Comparison of ENCODE assay signal across 25 cellular contexts in the genomic region with DNA sequence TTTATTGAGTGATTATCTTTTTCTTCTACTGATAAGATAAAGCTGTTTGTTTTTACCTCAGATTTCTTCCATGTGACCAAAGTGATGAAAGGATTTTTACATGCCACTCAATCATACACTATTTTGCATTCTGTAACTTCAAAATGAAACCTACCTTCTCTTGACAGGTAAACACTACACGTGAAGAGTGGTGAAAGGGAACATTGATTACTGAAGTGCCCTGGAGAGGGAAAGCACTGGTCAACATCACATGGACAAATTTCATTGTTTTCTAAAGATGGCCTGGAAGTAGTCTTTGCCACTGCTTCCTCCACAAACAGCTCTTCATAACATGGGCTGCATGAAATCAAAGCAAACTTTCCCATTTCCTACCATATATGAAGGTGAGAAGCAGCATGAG.
"Had no signal": no experiment of that assay in that cellular context is flagged by ENCODE, and none has a peak within 500 bp of the region (broad histone marks: within the 10 kb centered on the region; RNA-seq: fewer than 3 reads in every experiment).

No MANE protein-coding gene starts in this region.

- H3K27ac ChIP-seq: coronary artery, esophagus squamous epithelium, heart right ventricle, neutrophil, parathyroid adenoma, sigmoid colon, testis, tibial nerve, vagina had no signal

- H3K4me3 ChIP-seq: coronary artery, esophagus squamous epithelium, heart right ventricle, mucosa of descending colon, sigmoid colon, testis, tibial nerve, vagina had no signal

- H3K4me1 ChIP-seq: esophagus squamous epithelium, sigmoid colon, testis had no signal

- H3K36me3 ChIP-seq: neutrophil had no signal

- ATAC-seq: left colon; mucosa of descending colon; natural killer cell treated with Interleukin-12 subunit alpha and Interleukin-12 subunit beta and Interleukin-15 and Interleukin-18, amount 100 ng/mL, for 72 hours; stimulated activated effector memory CD8-positive, alpha-beta T cell treated with anti-CD3 and anti-CD28 coated beads, Interleukin-12 subunit alpha, Interleukin-12 subunit beta, amount 100 ng/mL, for 72 hours; stimulated activated naive CD8-positive, alpha-beta T cell treated with anti-CD3 and anti-CD28 coated beads, Interleukin-15, Interleukin-2, amounts not matched to agents 100 U/mL and 50 U/mL, for 24 hours had no signal

- H3K27me3 ChIP-seq: esophagus squamous epithelium, heart right ventricle, neutrophil, sigmoid colon, testis, tibial nerve, vagina had no signal

- H3K9me3 ChIP-seq: esophagus squamous epithelium, heart right ventricle, mucosa of descending colon, neutrophil, sigmoid colon, testis, tibial nerve, vagina had no signal

- DNase-seq: dermis blood vessel endothelial cell; effector memory CD4-positive, alpha-beta T cell; erythroblast; esophagus squamous epithelium; foreskin melanocyte; glutamatergic neuron; heart right ventricle; hippocampal formation; left colon; mesenchymal stem cell; mucosa of descending colon; naive B cell; sigmoid colon; stimulated activated CD4-positive, alpha-beta T cell treated with anti-CD3 and anti-CD28 coated beads, Interleukin-2, amount 100 ng/mL, for 24 hours; stimulated activated CD4-positive, alpha-beta T cell treated with anti-CD3 and anti-CD28 coated beads, Interleukin-4, amount 100 ng/mL, for 24 hours; stimulated activated naive CD8-positive, alpha-beta T cell treated with anti-CD3 and anti-CD28 coated beads, Interleukin-15, Interleukin-2, amounts not matched to agents 100 U/mL and 50 U/mL, for 24 hours; substantia nigra; testis had no signal
